13 cellular contexts compared by ENCODE assay signal in genomic region chr4:137678796-137679195, GRCh38.
A peak's percentile ranks its signal among the peaks of the same experiment; 100 is the strongest.
DNase-seq lines count a peak whose midpoint lies in the region; ATAC-seq and TF ChIP-seq lines count a peak whose summit lies in the region.
"Had no signal": no experiment of that assay in that cellular context is flagged by ENCODE, and none has a peak within 500 bp of the region (broad histone marks: within the 10 kb centered on the region; RNA-seq: fewer than 3 reads in every experiment).

No MANE protein-coding gene starts in this region.

- H3K27me3 ChIP-seq in lower lobe of right lung (ENCODE audit: low read depth) (no peaks in the 10 kb centered on the region), SJCRH30 (no peaks in the 10 kb centered on the region)

- intact Hi-C loops in lower lobe of right lung (cut with DNase I) = no loop called here

- no peak for TF ChIP-seq CTCF in epithelial cell of proximal tubule (conservative IDR thresholded peaks at IDR 0.05; ENCODE audit: low read depth, low read length)
- TF ChIP-seq CTCF in lower lobe of right lung (IDR thresholded peaks at IDR 0.05) = no peak

- DNase-seq in AG20443 (ENCODE audit: low spot score) = peak; percentile 13
- peak; percentile 86 for DNase-seq in MV-4-11 (lab: John Stamatoyannopoulos, UW)
- peak; percentile 55 for DNase-seq in epithelial cell of proximal tubule (ENCODE audit: low read depth)
- DNase-seq in COR-L47 (lab: John Stamatoyannopoulos, UW) = no peak
- DNase-seq in lower lobe of right lung = no peak
- no peak for DNase-seq in SJCRH30
- DNase-seq: activated T-cell treated with anti-CD3 and anti-CD28 coated beads for 4 hours, anterior cingulate cortex, DMS79 treated with DMSO at 0.1 percent for 48 hours, SIG-M5, WERI-Rb-1 had no signal

- no peak overlapping the region for H3K4me3 ChIP-seq in epithelial cell of proximal tubule (ENCODE audit: low read depth, low read length)
- H3K4me3 ChIP-seq in lower lobe of right lung = no peak overlapping the region
- H3K4me3 ChIP-seq in SJCRH30 = no peak overlapping the region

- no peak overlapping the region for H3K27ac ChIP-seq in lower lobe of right lung
- H3K27ac ChIP-seq in SJCRH30 = no peak overlapping the region
- H3K27ac ChIP-seq: WERI-Rb-1 had no signal

- H3K36me3 ChIP-seq in lower lobe of right lung (no peaks in the 10 kb centered on the region), SJCRH30 (no peaks in the 10 kb centered on the region)
- H3K36me3 ChIP-seq: WERI-Rb-1 had no signal

- peak; percentile 52 for ATAC-seq in HG02678 (IDR thresholded peaks at IDR 0.05; ENCODE audit: unreplicated experiment)
- ATAC-seq in HG03196 (IDR thresholded peaks at IDR 0.05; ENCODE audit: unreplicated experiment) = no peak
- no peak for ATAC-seq in lower lobe of right lung

- H3K4me1 ChIP-seq in lower lobe of right lung (no peaks in the 10 kb centered on the region), SJCRH30 (0 out of 2 replicates have a peak, but pooled peaks cover 3% of the 10 kb centered on the region)

- H3K9me3 ChIP-seq in lower lobe of right lung (no peaks in the 10 kb centered on the region), SJCRH30 (replicated peaks) (no peaks in the 10 kb centered on the region)

Comparison
In these comparisons a context has a peak if more than half of its experiments do, and no peak if none do; other contexts are left out.
1. DNase-seq: peak in AG20443 (single experiment), MV-4-11 (single experiment) and epithelial cell of proximal tubule (single experiment); none in COR-L47 (single experiment), lower lobe of right lung (single experiment) and SJCRH30 (0 of 2).